15 cellular contexts compared by ENCODE assay signal in the genomic region with DNA sequence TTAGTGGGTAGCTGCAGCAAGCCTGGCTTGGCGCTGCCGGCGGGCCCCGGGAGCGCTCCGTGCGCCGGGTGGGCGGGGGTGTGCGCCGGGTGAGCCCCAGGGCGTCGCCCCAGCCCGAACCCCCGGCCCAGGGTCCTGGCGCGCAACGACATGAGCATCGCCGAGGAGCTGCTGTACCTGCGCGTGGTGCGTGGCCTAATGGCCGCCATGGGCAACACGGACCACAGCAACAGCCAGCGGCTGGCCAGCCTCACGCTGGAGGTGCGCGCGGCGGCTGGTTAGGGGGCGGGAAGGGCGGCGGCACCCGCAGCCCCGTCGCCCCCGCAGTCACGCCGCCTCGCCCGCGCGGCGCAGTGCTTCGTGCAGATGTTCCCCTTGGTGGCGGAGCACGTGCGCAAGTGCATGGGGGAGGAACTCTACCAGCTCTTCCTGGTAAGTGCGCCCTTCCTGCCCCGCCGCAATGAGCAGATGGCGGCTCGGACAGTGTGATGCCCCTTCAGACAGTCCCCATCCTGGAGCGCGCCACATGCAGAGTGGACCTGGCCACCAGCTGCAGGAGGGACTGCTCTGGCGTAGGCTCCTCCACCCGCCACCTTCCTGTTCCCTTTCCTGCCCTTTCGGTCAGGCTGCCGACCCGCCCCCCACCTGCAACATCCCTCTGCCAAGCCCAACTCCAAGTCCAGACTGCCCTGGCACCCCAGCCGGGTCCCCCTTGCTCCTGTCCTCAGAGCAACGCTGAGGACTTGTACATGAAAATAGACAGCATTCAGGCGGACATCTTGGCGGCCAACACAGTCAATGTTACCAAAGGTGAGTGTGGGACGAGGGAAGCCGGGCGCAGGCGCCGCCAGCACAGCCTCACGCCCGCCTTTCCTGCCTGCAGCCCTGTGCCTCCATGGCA. TPM values are rescaled to one million over a fixed set of nuclear protein-coding genes. Genes with fewer than 3 reads are reported as not detected.
DNase-seq lines count a peak whose midpoint lies in the region; ATAC-seq, FAIRE-seq and TF ChIP-seq lines count a peak whose summit lies in the region.
"Had no signal": no experiment of that assay in that cellular context is flagged by ENCODE, and none has a peak within 500 bp of the region (broad histone marks: within the 10 kb centered on the region; RNA-seq: fewer than 3 reads in every experiment).

No MANE protein-coding gene starts in this region.

- TF ChIP-seq POLR2A in HepG2 (IDR thresholded peaks at IDR 0.05; ENCODE audit: insufficient read depth in 1 of 2, low read depth in 2 of 2, low read length in 2 of 2) (no peak), right lobe of liver (IDR thresholded peaks at IDR 0.05) (no peak)

- 0 out of 2 replicates have a peak overlapping the region, but pooled peaks have one; percentile 25 for H3K4me2 ChIP-seq in HepG2 (ENCODE audit: low read depth, low read length)

- H3K27ac ChIP-seq in HepG2 (ENCODE audit: extremely low read length, insufficient read depth, low read length) (no peak overlapping the region), right lobe of liver (no peak overlapping the region)
- H3K27ac ChIP-seq in effector memory CD4-positive, alpha-beta T cell (ENCODE audit: insufficient read depth, low read length, poor library complexity, severe bottlenecking): peak overlapping the region; percentile 50
- H3K27ac ChIP-seq: breast epithelium, SK-N-MC, thoracic aorta had no signal

- DNase-seq in HepG2 (ENCODE audit: low spot score) (no peak), right lobe of liver (no peak), chondrocyte (ENCODE audit: low spot score) (no peak), NCI-H226 (no peak), RPMI8226 (no peak)
- no peak for DNase-seq in T-helper 2 cell treated with Interferon-gamma antibody and Interleukin-4, amounts not matched to agents 5 μg/mL and 100 μg/mL, for 36 hours (ENCODE audit: low spot score)
- no peak for DNase-seq in effector memory CD4-positive, alpha-beta T cell
- DNase-seq: DMS79, NCI-H1417 treated with DMSO at 0.1 percent for 48 hours, NCI-H2227 treated with DMSO at 0.1 percent for 48 hours, OCI-M1 had no signal

- H3K36me3 ChIP-seq in HepG2 (replicated peaks in 1 of 2; ENCODE audit: control insufficient read depth in 1 of 2, insufficient read depth in 2 of 2, low read length in 2 of 2) (no peaks in the 10 kb centered on the region), right lobe of liver (no peaks in the 10 kb centered on the region)
- no peaks in the 10 kb centered on the region for H3K36me3 ChIP-seq in effector memory CD4-positive, alpha-beta T cell (ENCODE audit: control insufficient read depth, insufficient read depth, low read length)
- H3K36me3 ChIP-seq: breast epithelium, thoracic aorta had no signal

- H3K79me2 ChIP-seq in HepG2 (ENCODE audit: insufficient read depth, low read length): no peaks in the 10 kb centered on the region

- peaks cover 49% of the 10 kb centered on the region for H3K4me1 Mint-ChIP-seq in T-helper 2 cell treated with Interferon-gamma antibody and Interleukin-4, amounts not matched to agents 5 μg/mL and 100 μg/mL, for 36 hours (ENCODE audit: low read depth)
- peaks cover 11% of the 10 kb centered on the region for H3K4me1 Mint-ChIP-seq in chondrocyte (ENCODE audit: low read depth)

- CTCF ChIA-PET in HepG2 (lab: Yijun Ruan, JAX; ENCODE audit: low intra/inter-chr PET ratio, low total read pairs): no interaction called here

- no peaks in the 10 kb centered on the region for H3K27me3 Mint-ChIP-seq in T-helper 2 cell treated with Interferon-gamma antibody and Interleukin-4, amounts not matched to agents 5 μg/mL and 100 μg/mL, for 36 hours (ENCODE audit: low read depth)
- H3K27me3 Mint-ChIP-seq in chondrocyte (ENCODE audit: low read depth): no peaks in the 10 kb centered on the region

- H3K9me3 Mint-ChIP-seq in T-helper 2 cell treated with Interferon-gamma antibody and Interleukin-4, amounts not matched to agents 5 μg/mL and 100 μg/mL, for 36 hours: no peaks in the 10 kb centered on the region
- H3K9me3 Mint-ChIP-seq in chondrocyte (ENCODE audit: low read depth): no peaks in the 10 kb centered on the region

- H3K27me3 ChIP-seq in HepG2 (ENCODE audit: control insufficient read depth in 1 of 2, insufficient read depth in 2 of 2, low read length in 2 of 2) (no peaks in the 10 kb centered on the region), right lobe of liver (no peaks in the 10 kb centered on the region)
- no peaks in the 10 kb centered on the region for H3K27me3 ChIP-seq in effector memory CD4-positive, alpha-beta T cell (replicated peaks; ENCODE audit: control insufficient read depth, insufficient read depth, low read length, poor library complexity, severe bottlenecking)
- H3K27me3 ChIP-seq: breast epithelium had no signal

- peak overlapping the region; percentile 83 for H3K4me3 Mint-ChIP-seq in T-helper 2 cell treated with Interferon-gamma antibody and Interleukin-4, amounts not matched to agents 5 μg/mL and 100 μg/mL, for 36 hours
- no peak overlapping the region for H3K4me3 Mint-ChIP-seq in chondrocyte (ENCODE audit: unreplicated experiment)

- intact Hi-C loops in HepG2 (cut with micrococcal nuclease; ENCODE audit: unreplicated experiment) (no loop called here), right lobe of liver (cut with DNase I) (no loop called here)

- WGBS in HepG2 (ENCODE audit: low lambda C conversion rate): 88% methylated on average over 26 of the region's 72 CpGs
- WGBS in right lobe of liver (ENCODE audit: insufficient coverage, low coverage, low lambda C conversion rate, missing lambda C conversion rate): 85% methylated on average over 5 of the region's 72 CpGs

- H3K4me3 ChIP-seq in HepG2 (replicated peaks in 1 of 3; ENCODE audit: insufficient read depth in 1 of 3, low read depth in 2 of 3, low read length in 3 of 3) (no peak overlapping the region), right lobe of liver (no peak overlapping the region)
- H3K4me3 ChIP-seq in effector memory CD4-positive, alpha-beta T cell (ENCODE audit: insufficient read depth, low read depth, low read length, poor library complexity, severe bottlenecking): no peak overlapping the region
- H3K4me3 ChIP-seq: breast epithelium, SK-N-MC, thoracic aorta had no signal

- in situ Hi-C loops in HepG2 (cut with HindIII; ENCODE audit: extremely low pct_ligation_motif_present, low pct_unique_long_range_greater_than_20kb): no loop called here

- no peaks in the 10 kb centered on the region for H4K20me1 ChIP-seq in HepG2 (ENCODE audit: insufficient read depth, low read length)

- ATAC-seq in HepG2: no peak
- ATAC-seq in right lobe of liver: no peak
- ATAC-seq in HG02852 (IDR thresholded peaks at IDR 0.05; ENCODE audit: unreplicated experiment): no peak

- no peak overlapping the region for H3K9ac ChIP-seq in HepG2 (ENCODE audit: insufficient read depth, low read depth, low read length)

- peaks cover 47% of the 10 kb centered on the region for H3K4me1 ChIP-seq in HepG2 (ENCODE audit: insufficient read depth, low read length)
- no peaks in the 10 kb centered on the region for H3K4me1 ChIP-seq in right lobe of liver
- peaks cover 14% of the 10 kb centered on the region for H3K4me1 ChIP-seq in effector memory CD4-positive, alpha-beta T cell (ENCODE audit: control insufficient read depth, insufficient read depth, low read length, poor library complexity, severe bottlenecking)
- H3K4me1 ChIP-seq: breast epithelium had no signal

- TF ChIP-seq CTCF in HepG2 (CRISPR knock-in tag; IDR thresholded peaks at IDR 0.05) (no peak), right lobe of liver (IDR thresholded peaks at IDR 0.05) (no peak), chondrocyte (IDR thresholded peaks at IDR 0.05) (no peak)

- FAIRE-seq in HepG2 (lab: Jason Lieb, UNC): no peak

- peaks cover 13% of the 10 kb centered on the region for H3K36me3 Mint-ChIP-seq in T-helper 2 cell treated with Interferon-gamma antibody and Interleukin-4, amounts not matched to agents 5 μg/mL and 100 μg/mL, for 36 hours (ENCODE audit: low read depth)
- H3K36me3 Mint-ChIP-seq in chondrocyte (ENCODE audit: low read depth): no peaks in the 10 kb centered on the region

- no peak for TF ChIP-seq RAD21 in HepG2 (CRISPR knock-in tag; IDR thresholded peaks at IDR 0.05)

- BruUV-seq in HepG2 (replicated peaks; lab: Mats Ljungman, UMichigan): no TSS peak

- H3K27ac Mint-ChIP-seq in T-helper 2 cell treated with Interferon-gamma antibody and Interleukin-4, amounts not matched to agents 5 μg/mL and 100 μg/mL, for 36 hours: peak overlapping the region; percentile 86
- no peak overlapping the region for H3K27ac Mint-ChIP-seq in chondrocyte (ENCODE audit: unreplicated experiment)

- TF ChIP-seq EP300 in HepG2 (IDR thresholded peaks at IDR 0.05; ENCODE audit: low read depth in 2 of 2, low read length in 2 of 2) (no peak), HepG2 (CRISPR knock-in tag; IDR thresholded peaks at IDR 0.05; ENCODE audit: borderline replicate concordance) (no peak)

- no peak overlapping the region for H2AFZ ChIP-seq in HepG2 (ENCODE audit: low read length)

- H3K9me3 ChIP-seq in HepG2 (ENCODE audit: low read length) (no peaks in the 10 kb centered on the region), right lobe of liver (no peaks in the 10 kb centered on the region)
- H3K9me3 ChIP-seq in effector memory CD4-positive, alpha-beta T cell (ENCODE audit: control insufficient read depth, low read length): no peaks in the 10 kb centered on the region
- H3K9me3 ChIP-seq: breast epithelium, thoracic aorta had no signal

- POLR2A ChIA-PET in HepG2 (lab: Yijun Ruan, JAX): interaction anchor here (0.7 kb wide), 1 partner anchor 95 kb away, joined by 3 read pairs; no protein-coding TSS in a partner anchor

RNA-seq across cellular contexts. Expression of a gene that starts 6.3 kb away (rescaled TPM):
- total RNA-seq in HepG2 (2016; rRNA removed; fragmentation: Illumina TruSeq; extraction: Trizol): 165 TPM in 1 of 2 replicates, not detected in the other
- total RNA-seq in HepG2 (2016; cell fraction: cytosol; rRNA removed; fragmentation: Illumina TruSeq; extraction: Trizol; ENCODE audit: low read depth): 252 and 278 TPM in 2 replicates
- total RNA-seq in HepG2 (2016; cell fraction: insoluble cytoplasmic fraction; rRNA removed; fragmentation: Illumina TruSeq; extraction: Trizol): 103 and 268 TPM in 2 replicates
- total RNA-seq in HepG2 (2016; cell fraction: membrane; rRNA removed; fragmentation: Illumina TruSeq; extraction: Trizol): 148 TPM in 1 of 2 replicates, not detected in the other
- 2,234 and 2,499 TPM in 2 replicates for total RNA-seq in HepG2 (2016; cell fraction: nucleus; rRNA removed; fragmentation: Illumina TruSeq; extraction: Trizol)
- polyA plus RNA-seq in HepG2 (2011; rRNA removed): not detected in 2 replicates
- not detected in 2 replicates for polyA plus RNA-seq in HepG2 (2011; cell fraction: cytosol; rRNA removed)
- under 0.01 TPM in 1 of 2 replicates, not detected in the other for polyA plus RNA-seq in HepG2 (2011; cell fraction: nucleus; rRNA removed)
- polyA plus RNA-seq in HepG2 (2012): not detected in 2 replicates
- not detected in 2 replicates for polyA plus RNA-seq in HepG2 (2016; cell fraction: cytosol; fragmentation: Illumina TruSeq; extraction: Trizol; ENCODE audit: low read depth)
- polyA plus RNA-seq in HepG2 (2016; cell fraction: insoluble cytoplasmic fraction; fragmentation: Illumina TruSeq; extraction: Trizol; ENCODE audit: low read depth): not detected in 2 replicates
- polyA plus RNA-seq in HepG2 (2016; cell fraction: membrane; fragmentation: Illumina TruSeq; extraction: Trizol; ENCODE audit: low read depth): not detected in 2 replicates
- polyA plus RNA-seq in HepG2 (2016; cell fraction: nucleus; fragmentation: Illumina TruSeq; extraction: Trizol; ENCODE audit: insufficient read depth, low read depth): not detected in 2 replicates
- polyA minus RNA-seq in HepG2 (2011; rRNA and poly(A)+ RNA removed; ENCODE audit: low replicate concordance): under 0.01 TPM in 2 replicates
- 1,580 and 1,780 TPM in 2 replicates for polyA minus RNA-seq in HepG2 (2011; cell fraction: cytosol; rRNA and poly(A)+ RNA removed)
- polyA minus RNA-seq in HepG2 (2011; cell fraction: nucleus; rRNA and poly(A)+ RNA removed): under 0.01 TPM in 2 replicates
- not detected for total RNA-seq in right lobe of liver
- total RNA-seq in chondrocyte: not detected in 3 replicates
- total RNA-seq: breast epithelium, thoracic aorta had no signal

RNA-seq across cellular contexts. Expression of a gene that starts 15.0 kb away (rescaled TPM):
- total RNA-seq in HepG2 (2016; rRNA removed; fragmentation: Illumina TruSeq; extraction: Trizol) (53.7 and 72.9 TPM in 2 replicates), right lobe of liver (1 to 10 TPM in 2 of 6 experiments, under 1 TPM in 3, not detected in 1; 0.22 to 1.4 (median 0.37) TPM), chondrocyte (5.4 to 6.7 TPM (median 6.2 TPM) in 3 replicates)
- 9.7 and 10.2 TPM in 2 replicates for total RNA-seq in HepG2 (2016; cell fraction: cytosol; rRNA removed; fragmentation: Illumina TruSeq; extraction: Trizol; ENCODE audit: low read depth)
- 54.6 and 71.7 TPM in 2 replicates for total RNA-seq in HepG2 (2016; cell fraction: insoluble cytoplasmic fraction; rRNA removed; fragmentation: Illumina TruSeq; extraction: Trizol)
- 15.0 and 17.3 TPM in 2 replicates for total RNA-seq in HepG2 (2016; cell fraction: membrane; rRNA removed; fragmentation: Illumina TruSeq; extraction: Trizol)
- 38.6 and 44.7 TPM in 2 replicates for total RNA-seq in HepG2 (2016; cell fraction: nucleus; rRNA removed; fragmentation: Illumina TruSeq; extraction: Trizol)
- 18.7 and 29.7 TPM in 2 replicates for polyA plus RNA-seq in HepG2 (2011; rRNA removed)
- polyA plus RNA-seq in HepG2 (2011; cell fraction: cytosol; rRNA removed): 19.6 and 27.5 TPM in 2 replicates
- polyA plus RNA-seq in HepG2 (2011; cell fraction: nucleus; rRNA removed): 24.9 and 38.1 TPM in 2 replicates
- 10.5 and 22.4 TPM in 2 replicates for polyA plus RNA-seq in HepG2 (2012)
- 4.1 and 4.3 TPM in 2 replicates for polyA plus RNA-seq in HepG2 (2016; cell fraction: cytosol; fragmentation: Illumina TruSeq; extraction: Trizol; ENCODE audit: low read depth)
- 53.4 and 53.6 TPM in 2 replicates for polyA plus RNA-seq in HepG2 (2016; cell fraction: insoluble cytoplasmic fraction; fragmentation: Illumina TruSeq; extraction: Trizol; ENCODE audit: low read depth)
- 7.5 and 8.7 TPM in 2 replicates for polyA plus RNA-seq in HepG2 (2016; cell fraction: membrane; fragmentation: Illumina TruSeq; extraction: Trizol; ENCODE audit: low read depth)
- 60.0 and 62.0 TPM in 2 replicates for polyA plus RNA-seq in HepG2 (2016; cell fraction: nucleus; fragmentation: Illumina TruSeq; extraction: Trizol; ENCODE audit: insufficient read depth, low read depth)
- polyA minus RNA-seq in HepG2 (2011; rRNA and poly(A)+ RNA removed; ENCODE audit: low replicate concordance): 31.3 and 83.4 TPM in 2 replicates
- polyA minus RNA-seq in HepG2 (2011; cell fraction: cytosol; rRNA and poly(A)+ RNA removed): 16.1 and 23.2 TPM in 2 replicates
- polyA minus RNA-seq in HepG2 (2011; cell fraction: nucleus; rRNA and poly(A)+ RNA removed): 17.5 and 27.9 TPM in 2 replicates

RNA-seq across cellular contexts. Expression of a gene that starts 50.1 kb away (rescaled TPM):
- not detected in 2 replicates for total RNA-seq in HepG2 (2016; rRNA removed; fragmentation: Illumina TruSeq; extraction: Trizol)
- not detected in 2 replicates for total RNA-seq in HepG2 (2016; cell fraction: cytosol; rRNA removed; fragmentation: Illumina TruSeq; extraction: Trizol; ENCODE audit: low read depth)
- 0.35 TPM in 1 of 2 replicates, not detected in the other for total RNA-seq in HepG2 (2016; cell fraction: insoluble cytoplasmic fraction; rRNA removed; fragmentation: Illumina TruSeq; extraction: Trizol)
- not detected in 2 replicates for total RNA-seq in HepG2 (2016; cell fraction: membrane; rRNA removed; fragmentation: Illumina TruSeq; extraction: Trizol)
- not detected in 2 replicates for total RNA-seq in HepG2 (2016; cell fraction: nucleus; rRNA removed; fragmentation: Illumina TruSeq; extraction: Trizol)
- polyA plus RNA-seq in HepG2 (2011; rRNA removed): 0.69 and 1.1 TPM in 2 replicates
- 0.37 and 0.52 TPM in 2 replicates for polyA plus RNA-seq in HepG2 (2011; cell fraction: cytosol; rRNA removed)
- polyA plus RNA-seq in HepG2 (2011; cell fraction: nucleus; rRNA removed): 5.8 and 7.5 TPM in 2 replicates
- 0.35 and 1.7 TPM in 2 replicates for polyA plus RNA-seq in HepG2 (2012)
- polyA plus RNA-seq in HepG2 (2016; cell fraction: cytosol; fragmentation: Illumina TruSeq; extraction: Trizol; ENCODE audit: low read depth): not detected in 2 replicates
- not detected in 2 replicates for polyA plus RNA-seq in HepG2 (2016; cell fraction: insoluble cytoplasmic fraction; fragmentation: Illumina TruSeq; extraction: Trizol; ENCODE audit: low read depth)
- not detected in 2 replicates for polyA plus RNA-seq in HepG2 (2016; cell fraction: membrane; fragmentation: Illumina TruSeq; extraction: Trizol; ENCODE audit: low read depth)
- polyA plus RNA-seq in HepG2 (2016; cell fraction: nucleus; fragmentation: Illumina TruSeq; extraction: Trizol; ENCODE audit: insufficient read depth, low read depth): not detected in 2 replicates
- 2.2 TPM in 1 of 2 replicates, not detected in the other for polyA minus RNA-seq in HepG2 (2011; rRNA and poly(A)+ RNA removed; ENCODE audit: low replicate concordance)
- not detected in 2 replicates for polyA minus RNA-seq in HepG2 (2011; cell fraction: cytosol; rRNA and poly(A)+ RNA removed)
- 1.7 TPM in 1 of 2 replicates, not detected in the other for polyA minus RNA-seq in HepG2 (2011; cell fraction: nucleus; rRNA and poly(A)+ RNA removed)
- 10 to 100 TPM in 2 of 6 experiments, 1 to 10 TPM in 4; 2.7 to 18.4 (median 5.2) TPM for total RNA-seq in right lobe of liver
- 1.3 to 2.1 TPM (median 1.7 TPM) in 3 replicates for total RNA-seq in chondrocyte

RNA-seq across cellular contexts. Expression of a gene that starts 50.4 kb away (rescaled TPM):
- total RNA-seq in HepG2 (2016; rRNA removed; fragmentation: Illumina TruSeq; extraction: Trizol) (12.6 and 13.8 TPM in 2 replicates), right lobe of liver (10 to 100 TPM; 15.8 to 31.0 (median 24.5) TPM), chondrocyte (5.2 to 7.2 TPM (median 5.8 TPM) in 3 replicates)
- 9.7 and 10.8 TPM in 2 replicates for total RNA-seq in HepG2 (2016; cell fraction: cytosol; rRNA removed; fragmentation: Illumina TruSeq; extraction: Trizol; ENCODE audit: low read depth)
- 11.0 and 12.5 TPM in 2 replicates for total RNA-seq in HepG2 (2016; cell fraction: insoluble cytoplasmic fraction; rRNA removed; fragmentation: Illumina TruSeq; extraction: Trizol)
- total RNA-seq in HepG2 (2016; cell fraction: membrane; rRNA removed; fragmentation: Illumina TruSeq; extraction: Trizol): 11.8 and 17.4 TPM in 2 replicates
- total RNA-seq in HepG2 (2016; cell fraction: nucleus; rRNA removed; fragmentation: Illumina TruSeq; extraction: Trizol): 5.8 and 7.3 TPM in 2 replicates
- polyA plus RNA-seq in HepG2 (2011; rRNA removed): 20.2 and 22.3 TPM in 2 replicates
- polyA plus RNA-seq in HepG2 (2011; cell fraction: cytosol; rRNA removed): 23.3 and 31.3 TPM in 2 replicates
- polyA plus RNA-seq in HepG2 (2011; cell fraction: nucleus; rRNA removed): 16.1 and 17.2 TPM in 2 replicates
- polyA plus RNA-seq in HepG2 (2012): 14.0 and 14.1 TPM in 2 replicates
- polyA plus RNA-seq in HepG2 (2016; cell fraction: cytosol; fragmentation: Illumina TruSeq; extraction: Trizol; ENCODE audit: low read depth): 17.0 and 20.1 TPM in 2 replicates
- 14.9 and 21.4 TPM in 2 replicates for polyA plus RNA-seq in HepG2 (2016; cell fraction: insoluble cytoplasmic fraction; fragmentation: Illumina TruSeq; extraction: Trizol; ENCODE audit: low read depth)
- polyA plus RNA-seq in HepG2 (2016; cell fraction: membrane; fragmentation: Illumina TruSeq; extraction: Trizol; ENCODE audit: low read depth): 17.6 and 20.4 TPM in 2 replicates
- polyA plus RNA-seq in HepG2 (2016; cell fraction: nucleus; fragmentation: Illumina TruSeq; extraction: Trizol; ENCODE audit: insufficient read depth, low read depth): 14.6 and 19.8 TPM in 2 replicates
- polyA minus RNA-seq in HepG2 (2011; rRNA and poly(A)+ RNA removed; ENCODE audit: low replicate concordance): 19.3 and 62.1 TPM in 2 replicates
- polyA minus RNA-seq in HepG2 (2011; cell fraction: cytosol; rRNA and poly(A)+ RNA removed): 18.5 and 20.3 TPM in 2 replicates
- 5.9 and 6.3 TPM in 2 replicates for polyA minus RNA-seq in HepG2 (2011; cell fraction: nucleus; rRNA and poly(A)+ RNA removed)

RNA-seq across cellular contexts. Expression of a gene that starts 50.7 kb away (rescaled TPM):
- total RNA-seq in HepG2 (2016; rRNA removed; fragmentation: Illumina TruSeq; extraction: Trizol) (2,628 and 3,186 TPM in 2 replicates), right lobe of liver (100 to 1,000 TPM; 459 to 921 (median 519) TPM), chondrocyte (1,170 to 1,234 TPM (median 1,179 TPM) in 3 replicates)
- 4,101 and 4,477 TPM in 2 replicates for total RNA-seq in HepG2 (2016; cell fraction: cytosol; rRNA removed; fragmentation: Illumina TruSeq; extraction: Trizol; ENCODE audit: low read depth)
- total RNA-seq in HepG2 (2016; cell fraction: insoluble cytoplasmic fraction; rRNA removed; fragmentation: Illumina TruSeq; extraction: Trizol): 2,640 and 3,284 TPM in 2 replicates
- 6,651 and 6,789 TPM in 2 replicates for total RNA-seq in HepG2 (2016; cell fraction: membrane; rRNA removed; fragmentation: Illumina TruSeq; extraction: Trizol)
- 904 and 1,043 TPM in 2 replicates for total RNA-seq in HepG2 (2016; cell fraction: nucleus; rRNA removed; fragmentation: Illumina TruSeq; extraction: Trizol)
- 2,639 and 2,822 TPM in 2 replicates for polyA plus RNA-seq in HepG2 (2011; rRNA removed)
- 3,216 and 3,450 TPM in 2 replicates for polyA plus RNA-seq in HepG2 (2011; cell fraction: cytosol; rRNA removed)
- 619 and 724 TPM in 2 replicates for polyA plus RNA-seq in HepG2 (2011; cell fraction: nucleus; rRNA removed)
- polyA plus RNA-seq in HepG2 (2012): 2,913 and 3,780 TPM in 2 replicates
- 3,820 and 4,041 TPM in 2 replicates for polyA plus RNA-seq in HepG2 (2016; cell fraction: cytosol; fragmentation: Illumina TruSeq; extraction: Trizol; ENCODE audit: low read depth)
- 2,524 and 2,713 TPM in 2 replicates for polyA plus RNA-seq in HepG2 (2016; cell fraction: insoluble cytoplasmic fraction; fragmentation: Illumina TruSeq; extraction: Trizol; ENCODE audit: low read depth)
- 5,258 and 5,398 TPM in 2 replicates for polyA plus RNA-seq in HepG2 (2016; cell fraction: membrane; fragmentation: Illumina TruSeq; extraction: Trizol; ENCODE audit: low read depth)
- polyA plus RNA-seq in HepG2 (2016; cell fraction: nucleus; fragmentation: Illumina TruSeq; extraction: Trizol; ENCODE audit: insufficient read depth, low read depth): 1,350 and 1,442 TPM in 2 replicates
- 377 and 661 TPM in 2 replicates for polyA minus RNA-seq in HepG2 (2011; rRNA and poly(A)+ RNA removed; ENCODE audit: low replicate concordance)
- polyA minus RNA-seq in HepG2 (2011; cell fraction: cytosol; rRNA and poly(A)+ RNA removed): 497 and 522 TPM in 2 replicates
- 234 and 283 TPM in 2 replicates for polyA minus RNA-seq in HepG2 (2011; cell fraction: nucleus; rRNA and poly(A)+ RNA removed)
